21 cellular contexts compared by ENCODE assay signal in genomic region chr4:108991929-108992328, GRCh38.
DNase-seq lines count a peak whose midpoint lies in the region; ATAC-seq, FAIRE-seq and TF ChIP-seq lines count a peak whose summit lies in the region.
"Had no signal": no experiment of that assay in that cellular context is flagged by ENCODE, and none has a peak within 500 bp of the region (broad histone marks: within the 10 kb centered on the region; RNA-seq: fewer than 3 reads in every experiment).

No MANE protein-coding gene starts in this region.

- no peak for TF ChIP-seq POLR2A in GM12891 (IDR thresholded peaks at IDR 0.05; ENCODE audit: low read depth, low read length)

- DNase-seq in EH (ENCODE audit: low read depth): peak; percentile 83
- DNase-seq in NCI-H226: peak; percentile 64
- DNase-seq in epithelial cell of esophagus (ENCODE audit: low read depth): peak; percentile 43
- peak; percentile 50 for DNase-seq in non-pigmented ciliary epithelial cell (ENCODE audit: low read depth)
- no peak for DNase-seq in T-helper 1 cell
- no peak for DNase-seq in GM12891 (ENCODE audit: insufficient read length, low spot score)
- DNase-seq in effector memory CD8-positive, alpha-beta T cell: no peak
- DNase-seq: C1 segment of cervical spinal cord; gastrocnemius medialis; left colon; naive thymus-derived CD8-positive, alpha-beta T cell; NK-92 treated with Interleukin-12 subunit alpha and Interleukin-12 subunit beta, amount 100 ng/mL, for 24 hours; stimulated activated CD4-positive, alpha-beta T cell treated with anti-CD3 and anti-CD28 coated beads, Interleukin-4, amount 100 ng/mL, for 4 hours; uterus; WERI-Rb-1 had no signal

- H3K4me1 Mint-ChIP-seq in effector memory CD8-positive, alpha-beta T cell (ENCODE audit: low read depth in 2 of 2): no peaks in the 10 kb centered on the region
- H3K4me1 Mint-ChIP-seq: activated naive CD4-positive, alpha-beta T cell treated with anti-CD3 and anti-CD28 coated beads, Interleukin-2, amount 50 U/mL, for 24 hours; naive thymus-derived CD8-positive, alpha-beta T cell; stimulated activated memory B cell treated with anti-CD40 and anti-IgM and Interleukin-4, amounts not matched to agents 10 μg/mL and 1 μg/mL and 100 μg/mL, for 72 hours had no signal

- H3K36me3 Mint-ChIP-seq in effector memory CD8-positive, alpha-beta T cell (ENCODE audit: insufficient read depth): peaks cover 2% of the 10 kb centered on the region
- H3K36me3 Mint-ChIP-seq: activated naive CD4-positive, alpha-beta T cell treated with anti-CD3 and anti-CD28 coated beads, Interleukin-2, amount 50 U/mL, for 24 hours; stimulated activated memory B cell treated with anti-CD40 and anti-IgM and Interleukin-4, amounts not matched to agents 10 μg/mL and 1 μg/mL and 100 μg/mL, for 72 hours had no signal

- no peak for FAIRE-seq in GM12891 (lab: Jason Lieb, UNC)
- FAIRE-seq: colon, H1 had no signal

- peaks cover 0 to 3% of the 10 kb centered on the region in 2 donors for H3K9me3 Mint-ChIP-seq in effector memory CD8-positive, alpha-beta T cell
- H3K9me3 Mint-ChIP-seq: activated naive CD4-positive, alpha-beta T cell treated with anti-CD3 and anti-CD28 coated beads, Interleukin-2, amount 50 U/mL, for 24 hours had no signal

- H3K4me3 Mint-ChIP-seq in effector memory CD8-positive, alpha-beta T cell: no peak overlapping the region
- H3K4me3 Mint-ChIP-seq: activated naive CD4-positive, alpha-beta T cell treated with anti-CD3 and anti-CD28 coated beads, Interleukin-2, amount 50 U/mL, for 24 hours; naive thymus-derived CD8-positive, alpha-beta T cell; stimulated activated memory B cell treated with anti-CD40 and anti-IgM and Interleukin-4, amounts not matched to agents 10 μg/mL and 1 μg/mL and 100 μg/mL, for 72 hours had no signal

- H3K27ac Mint-ChIP-seq in effector memory CD8-positive, alpha-beta T cell: no peak overlapping the region
- H3K27ac Mint-ChIP-seq: activated naive CD4-positive, alpha-beta T cell treated with anti-CD3 and anti-CD28 coated beads, Interleukin-2, amount 50 U/mL, for 24 hours; naive thymus-derived CD8-positive, alpha-beta T cell; stimulated activated memory B cell treated with anti-CD40 and anti-IgM and Interleukin-4, amounts not matched to agents 10 μg/mL and 1 μg/mL and 100 μg/mL, for 72 hours had no signal

- H3K27me3 Mint-ChIP-seq in effector memory CD8-positive, alpha-beta T cell: no peaks in the 10 kb centered on the region
- H3K27me3 Mint-ChIP-seq: activated naive CD4-positive, alpha-beta T cell treated with anti-CD3 and anti-CD28 coated beads, Interleukin-2, amount 50 U/mL, for 24 hours; stimulated activated memory B cell treated with anti-CD40 and anti-IgM and Interleukin-4, amounts not matched to agents 10 μg/mL and 1 μg/mL and 100 μg/mL, for 72 hours had no signal

- no peak for ATAC-seq in GM21390 (IDR thresholded peaks at IDR 0.05; ENCODE audit: unreplicated experiment)
- no peak for ATAC-seq in effector memory CD8-positive, alpha-beta T cell (replicated peaks)
- ATAC-seq: gastrocnemius medialis; left colon; naive thymus-derived CD8-positive, alpha-beta T cell; stimulated activated memory B cell treated with anti-CD40 and anti-IgM and Interleukin-4, amounts not matched to agents 10 μg/mL and 1 μg/mL and 100 μg/mL, for 72 hours had no signal

- TF ChIP-seq CTCF in epithelial cell of esophagus (IDR thresholded peaks at IDR 0.05; ENCODE audit: insufficient read depth, low read depth, low read length, missing control alignments): no peak

- H3K4me3 ChIP-seq in epithelial cell of esophagus (ENCODE audit: low read length): no peak overlapping the region
- H3K4me3 ChIP-seq: gastrocnemius medialis, right atrium auricular region, uterus had no signal

TF ChIP-seq in GM12891, 5 proteins besides CTCF, POLR2A, EP300 and RAD21:
- TF ChIP-seq PAX5 (IDR thresholded peaks at IDR 0.05; ENCODE audit: insufficient read depth, low read length, severe bottlenecking) (no peak), TAF1 (IDR thresholded peaks at IDR 0.05; ENCODE audit: low read depth, low read length) (no peak), POLR2AphosphoS5 (IDR thresholded peaks at IDR 0.05; ENCODE audit: low read depth, low read length) (no peak), POU2F2 (IDR thresholded peaks at IDR 0.05; ENCODE audit: low read depth, low read length) (no peak), SPI1 (IDR thresholded peaks at IDR 0.05; ENCODE audit: low read depth, low read length) (no peak)
TF ChIP-seq in GM12891: peak in this region for 0.

Comparison
In these comparisons a context has a peak if more than half of its experiments do, and no peak if none do; other contexts are left out.
1. DNase-seq: peak in EH (single experiment), NCI-H226 (single experiment), epithelial cell of esophagus (single experiment) and non-pigmented ciliary epithelial cell (single experiment); none in T-helper 1 cell (0 of 5), GM12891 (single experiment) and effector memory CD8-positive, alpha-beta T cell (0 of 3).